Comparison of ENCODE assay signal across 8 cellular contexts in genomic region chr12:54214553-54215374, GRCh38. TPM values are rescaled to one million over a fixed set of nuclear protein-coding genes. Genes with fewer than 3 reads are reported as not detected.
DNase-seq lines count a peak whose midpoint lies in the region; ATAC-seq and TF ChIP-seq lines count a peak whose summit lies in the region.

No MANE protein-coding gene starts in this region.

- peaks cover 32% of the 10 kb centered on the region for H3K4me1 Mint-ChIP-seq in activated T-cell treated with anti-CD3 and anti-CD28 coated beads, Interleukin-2, amount 50 U/mL, for 4 hours (ENCODE audit: low read depth)
- peaks cover 68% of the 10 kb centered on the region for H3K4me1 Mint-ChIP-seq in nephron progenitor cell

- ATAC-seq in activated T-cell treated with anti-CD3 and anti-CD28 coated beads, Interleukin-2, amount 50 U/mL, for 4 hours: peak; percentile 94 to 95

- H3K27ac Mint-ChIP-seq in nephron progenitor cell: no peak overlapping the region

- H3K36me3 ChIP-seq in H7 (replicated peaks; ENCODE audit: control insufficient read depth, insufficient read depth, low read length): no peaks in the 10 kb centered on the region
- H3K36me3 ChIP-seq in Peyer's patch: no peaks in the 10 kb centered on the region

- TF ChIP-seq CTCF in LNCaP clone FGC (IDR thresholded peaks at IDR 0.05; ENCODE audit: control insufficient read depth, extremely low read depth, insufficient read depth): peak; percentile 99
- TF ChIP-seq CTCF in Peyer's patch (IDR thresholded peaks at IDR 0.05): peak; percentile 91 to 99 (median 94)
- peak; percentile 100 for TF ChIP-seq CTCF in nephron progenitor cell (IDR thresholded peaks at IDR 0.05)

- H3K4me3 ChIP-seq in H7 (ENCODE audit: insufficient read depth, low read depth, low read length) (no peak overlapping the region), LNCaP clone FGC (ENCODE audit: low read depth, low read length) (no peak overlapping the region), Peyer's patch (peak overlapping the region in 3 of 4 donors; percentile 19 to 37 (median 23))

- H3K27me3 ChIP-seq in H7 (ENCODE audit: control insufficient read depth, insufficient read depth, low read length): peaks cover 49% of the 10 kb centered on the region
- peaks cover 0 to 8% of the 10 kb centered on the region in 2 donors for H3K27me3 ChIP-seq in Peyer's patch

- no peaks in the 10 kb centered on the region for H3K27me3 Mint-ChIP-seq in activated T-cell treated with anti-CD3 and anti-CD28 coated beads, Interleukin-2, amount 50 U/mL, for 4 hours (ENCODE audit: low read depth)
- peaks cover 39% of the 10 kb centered on the region for H3K27me3 Mint-ChIP-seq in nephron progenitor cell (ENCODE audit: low read depth, poor library complexity)

- no peak for TF ChIP-seq POLR2A in Peyer's patch (IDR thresholded peaks at IDR 0.05)

- peaks cover 0 to 26% (median 20%) of the 10 kb centered on the region in 4 donors for H3K4me1 ChIP-seq in Peyer's patch

- DNase-seq in ELR (ENCODE audit: low read depth) (peak; percentile 94), H7 (peak; percentile 93), LNCaP clone FGC (ENCODE audit: low read depth) (peak; percentile 46), Peyer's patch (peak; percentile 85 to 93 (median 88)), fibroblast of gingiva (ENCODE audit: low read depth) (peak; percentile 79), nephron progenitor cell (peak; percentile 97)
- DNase-seq in activated T-cell treated with anti-CD3 and anti-CD28 coated beads, Interleukin-2, amount 50 U/mL, for 4 hours: peak; percentile 86
- peak; percentile 89 for DNase-seq in stimulated activated naive CD4-positive, alpha-beta T cell treated with Interleukin-2 at 50 U/mL for 16 hours (lab: John Stamatoyannopoulos, UW)

- peak overlapping the region; percentile 62 for H3K4me3 Mint-ChIP-seq in activated T-cell treated with anti-CD3 and anti-CD28 coated beads, Interleukin-2, amount 50 U/mL, for 4 hours
- H3K4me3 Mint-ChIP-seq in nephron progenitor cell: no peak overlapping the region

- H3K36me3 Mint-ChIP-seq in activated T-cell treated with anti-CD3 and anti-CD28 coated beads, Interleukin-2, amount 50 U/mL, for 4 hours (ENCODE audit: insufficient read depth): no peaks in the 10 kb centered on the region
- no peaks in the 10 kb centered on the region for H3K36me3 Mint-ChIP-seq in nephron progenitor cell (ENCODE audit: low read depth)

- no peaks in the 10 kb centered on the region for H3K9me3 Mint-ChIP-seq in activated T-cell treated with anti-CD3 and anti-CD28 coated beads, Interleukin-2, amount 50 U/mL, for 4 hours
- H3K9me3 Mint-ChIP-seq in nephron progenitor cell: no peaks in the 10 kb centered on the region

- H3K27ac ChIP-seq in Peyer's patch: peak overlapping the region in 1 of 4 donors; percentile 62

- no peaks in the 10 kb centered on the region for H3K9me3 ChIP-seq in Peyer's patch

RNA-seq across cellular contexts. Expression of gene SMUG1, which starts 26.0 kb away (rescaled TPM):
- 33.8 and 40.2 TPM in 2 replicates for total RNA-seq in H7 (2014; rRNA removed; shearing (Covaris generic))
- total RNA-seq in Peyer's patch: 10 to 100 TPM; 37.7 to 86.6 (median 54.2) TPM
- total RNA-seq in activated T-cell treated with anti-CD3 and anti-CD28 coated beads, Interleukin-2, amount 50 U/mL, for 4 hours: 10 to 100 TPM; 14.1 to 19.8 (median 19.2) TPM

Comparison
In these comparisons a context has a peak if more than half of its experiments do, and no peak if none do; other contexts are left out.
1. DNase-seq: peak in every context shown above with its lines; median percentile 97 in nephron progenitor cell; 94 in ELR; 93 in H7; 89 in stimulated activated naive CD4-positive, alpha-beta T cell treated with Interleukin-2 at 50 U/mL for 16 hours; 88 in Peyer's patch; 86 in activated T-cell treated with anti-CD3 and anti-CD28 coated beads, Interleukin-2, amount 50 U/mL, for 4 hours; 79 in fibroblast of gingiva; 46 in LNCaP clone FGC.
2. H3K4me3 ChIP-seq: peak in Peyer's patch (3 of 4); none in H7 (single experiment) and LNCaP clone FGC (single experiment).
3. Peak in every context shown above with its lines, with median percentiles within 50 percentile points of each other: CTCF ChIP-seq.